10 cellular contexts compared by ENCODE assay signal in the genomic region with DNA sequence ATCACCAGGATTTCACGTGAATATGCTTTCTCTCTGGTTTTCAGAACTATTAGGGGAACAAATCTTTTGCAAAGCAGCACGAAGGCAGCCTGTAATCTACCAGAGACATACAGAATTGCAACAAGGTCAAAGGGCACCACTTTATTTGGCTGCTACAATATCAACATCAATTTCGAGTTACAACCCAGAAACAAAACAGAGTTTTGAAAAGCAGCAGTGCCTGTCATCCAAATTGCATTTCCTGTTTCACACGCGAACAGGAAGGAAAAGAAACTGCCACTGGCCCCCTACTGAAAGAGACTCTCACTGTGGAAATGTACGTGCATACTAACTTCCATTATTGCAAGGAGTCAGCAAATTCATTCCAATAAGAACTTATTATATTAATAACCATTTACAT.
A peak's percentile ranks its signal among the peaks of the same experiment; 100 is the strongest.
DNase-seq lines count a peak whose midpoint lies in the region; ATAC-seq lines count a peak whose summit lies in the region.
"Had no signal": no experiment of that assay in that cellular context is flagged by ENCODE, and none has a peak within 500 bp of the region (broad histone marks: within the 10 kb centered on the region; RNA-seq: fewer than 3 reads in every experiment).

No MANE protein-coding gene starts in this region.

- DNase-seq in activated gamma-delta T cell treated with Interleukin-2 at 50 U/mL for 16 hours: peak; percentile 12
- no peak for DNase-seq in activated gamma-delta T cell (lab: John Stamatoyannopoulos, UW)
- peak; percentile 21 for DNase-seq in NCI-H69 (lab: John Stamatoyannopoulos, UW)
- DNase-seq in central memory CD8-positive, alpha-beta T cell (ENCODE audit: low spot score in 2 of 2): no peak
- DNase-seq in stimulated activated effector memory CD8-positive, alpha-beta T cell treated with anti-CD3 and anti-CD28 coated beads, Interleukin-12 subunit alpha, Interleukin-12 subunit beta, amount 100 ng/mL, for 72 hours (ENCODE audit: low spot score in 2 of 2): no peak
- DNase-seq in hippocampal formation (lab: John Stamatoyannopoulos, UW): no peak
- DNase-seq: NCI-H1105 treated with DMSO at 0.1 percent for 48 hours had no signal

- no peaks in the 10 kb centered on the region for H3K9me3 Mint-ChIP-seq in central memory CD8-positive, alpha-beta T cell
- H3K9me3 Mint-ChIP-seq in stimulated activated effector memory CD8-positive, alpha-beta T cell treated with anti-CD3 and anti-CD28 coated beads, Interleukin-12 subunit alpha, Interleukin-12 subunit beta, amount 100 ng/mL, for 72 hours: no peaks in the 10 kb centered on the region
- H3K9me3 Mint-ChIP-seq: neural crest cell had no signal

- H3K27ac Mint-ChIP-seq in central memory CD8-positive, alpha-beta T cell (ENCODE audit: low read depth): peak overlapping the region; percentile 71
- peak overlapping the region; percentile 29 for H3K27ac Mint-ChIP-seq in stimulated activated effector memory CD8-positive, alpha-beta T cell treated with anti-CD3 and anti-CD28 coated beads, Interleukin-12 subunit alpha, Interleukin-12 subunit beta, amount 100 ng/mL, for 72 hours

- H3K27me3 Mint-ChIP-seq in central memory CD8-positive, alpha-beta T cell: peaks cover 6% of the 10 kb centered on the region

- H3K4me3 Mint-ChIP-seq in central memory CD8-positive, alpha-beta T cell: peak overlapping the region; percentile 23
- H3K4me3 Mint-ChIP-seq in stimulated activated effector memory CD8-positive, alpha-beta T cell treated with anti-CD3 and anti-CD28 coated beads, Interleukin-12 subunit alpha, Interleukin-12 subunit beta, amount 100 ng/mL, for 72 hours: peak overlapping the region; percentile 17
- H3K4me3 Mint-ChIP-seq: neural crest cell had no signal

- H3K36me3 Mint-ChIP-seq in central memory CD8-positive, alpha-beta T cell (ENCODE audit: insufficient read depth): no peaks in the 10 kb centered on the region
- no peaks in the 10 kb centered on the region for H3K36me3 Mint-ChIP-seq in stimulated activated effector memory CD8-positive, alpha-beta T cell treated with anti-CD3 and anti-CD28 coated beads, Interleukin-12 subunit alpha, Interleukin-12 subunit beta, amount 100 ng/mL, for 72 hours

- H3K4me1 Mint-ChIP-seq in central memory CD8-positive, alpha-beta T cell: peaks cover 12% of the 10 kb centered on the region
- peaks cover 30% of the 10 kb centered on the region for H3K4me1 Mint-ChIP-seq in stimulated activated effector memory CD8-positive, alpha-beta T cell treated with anti-CD3 and anti-CD28 coated beads, Interleukin-12 subunit alpha, Interleukin-12 subunit beta, amount 100 ng/mL, for 72 hours

- ATAC-seq in central memory CD8-positive, alpha-beta T cell (replicated peaks; ENCODE audit: extremely low read depth, poor library complexity, severe bottlenecking): peak; percentile 56
- peak; percentile 55 for ATAC-seq in stimulated activated effector memory CD8-positive, alpha-beta T cell treated with anti-CD3 and anti-CD28 coated beads, Interleukin-12 subunit alpha, Interleukin-12 subunit beta, amount 100 ng/mL, for 72 hours
- no peak for ATAC-seq in HG02588 (IDR thresholded peaks at IDR 0.05; ENCODE audit: unreplicated experiment)
- ATAC-seq in HG03045 (IDR thresholded peaks at IDR 0.05; ENCODE audit: unreplicated experiment): no peak

Comparison
In these comparisons a context has a peak if more than half of its experiments do, and no peak if none do; other contexts are left out.
1. DNase-seq: peak in activated gamma-delta T cell treated with Interleukin-2 at 50 U/mL for 16 hours (single experiment) and NCI-H69 (single experiment); none in activated gamma-delta T cell (single experiment), central memory CD8-positive, alpha-beta T cell (0 of 2), stimulated activated effector memory CD8-positive, alpha-beta T cell treated with anti-CD3 and anti-CD28 coated beads, Interleukin-12 subunit alpha, Interleukin-12 subunit beta, amount 100 ng/mL, for 72 hours (0 of 2) and hippocampal formation (0 of 2).
2. ATAC-seq: peak in central memory CD8-positive, alpha-beta T cell (single experiment) and stimulated activated effector memory CD8-positive, alpha-beta T cell treated with anti-CD3 and anti-CD28 coated beads, Interleukin-12 subunit alpha, Interleukin-12 subunit beta, amount 100 ng/mL, for 72 hours (single experiment); none in HG02588 (single experiment) and HG03045 (single experiment).